Comparison of ENCODE assay signal across 7 cellular contexts in the genomic region with DNA sequence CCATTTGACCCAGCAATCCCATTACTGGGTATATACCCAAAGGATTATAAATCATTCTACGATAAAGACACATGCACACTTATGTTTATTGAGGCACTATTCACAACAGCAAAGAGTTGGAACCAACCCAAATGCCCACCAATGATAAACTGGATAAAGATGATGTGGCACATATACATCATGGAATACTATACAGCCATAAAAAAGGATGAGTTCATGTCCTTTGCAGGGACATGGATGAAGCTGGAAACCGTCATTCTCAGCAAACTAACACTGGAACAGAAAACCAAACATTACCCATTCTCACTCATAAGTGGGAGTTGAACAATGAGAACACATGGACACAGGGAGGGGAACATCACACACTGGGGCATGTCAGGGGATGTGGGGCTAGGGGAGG. TPM values are rescaled to one million over a fixed set of nuclear protein-coding genes. Genes with fewer than 3 reads are reported as not detected.
"Had no signal": no experiment of that assay in that cellular context is flagged by ENCODE, and none has a peak within 500 bp of the region (broad histone marks: within the 10 kb centered on the region; RNA-seq: fewer than 3 reads in every experiment).

No MANE protein-coding gene starts in this region.

RNA-seq across cellular contexts. Expression of gene SELL, which starts 3.7 kb away (rescaled TPM):
- total RNA-seq: SJCRH30, SK-MEL-5 had no signal

RNA-seq across cellular contexts. Expression of gene SELE, which starts 18.8 kb away (rescaled TPM):
- total RNA-seq: OCI-LY7, PC-3, PC-9, RPMI7951, SJCRH30, SK-MEL-5, T-cell had no signal
